Comparison of ENCODE assay signal across 23 cellular contexts in genomic region chr20:29408034-29408695, GRCh38.
DNase-seq lines count a peak whose midpoint lies in the region; ATAC-seq, FAIRE-seq and TF ChIP-seq lines count a peak whose summit lies in the region.
"Had no signal": no experiment of that assay in that cellular context is flagged by ENCODE, and none has a peak within 500 bp of the region (broad histone marks: within the 10 kb centered on the region; RNA-seq: fewer than 3 reads in every experiment).

No MANE protein-coding gene starts in this region.

- H3K4me3 Mint-ChIP-seq in activated T-helper 17 cell treated with anti-CD3 and anti-CD28 coated beads, Interleukin-2, amount 50 U/mL, for 72 hours: peak overlapping the region; percentile 7
- no peak overlapping the region for H3K4me3 Mint-ChIP-seq in CD4-positive, alpha-beta T cell
- H3K4me3 Mint-ChIP-seq: HFFc6; stimulated activated memory B cell treated with anti-CD40 and anti-IgM and Interleukin-4, amounts not matched to agents 10 μg/mL and 1 μg/mL and 100 μg/mL, for 72 hours had no signal

- TF ChIP-seq CTCF in AG10803 (conservative IDR thresholded peaks at IDR 0.05; ENCODE audit: low read length) (no peak), kidney (IDR thresholded peaks at IDR 0.05; ENCODE audit: borderline replicate concordance, extremely low read depth, insufficient read depth) (no peak), esophagus squamous epithelium (IDR thresholded peaks at IDR 0.05) (no peak)
- TF ChIP-seq CTCF in CD4-positive, alpha-beta T cell (IDR thresholded peaks at IDR 0.05): no peak

- CTCF ChIA-PET in CD4-positive, alpha-beta T cell (lab: Charles Lee): no interaction called here

- H3K9me3 Mint-ChIP-seq in activated T-helper 17 cell treated with anti-CD3 and anti-CD28 coated beads, Interleukin-2, amount 50 U/mL, for 72 hours: peaks cover 18% of the 10 kb centered on the region
- H3K9me3 Mint-ChIP-seq in CD4-positive, alpha-beta T cell: peaks cover 13% of the 10 kb centered on the region

- H3K9ac ChIP-seq in kidney (ENCODE audit: low read length in 2 of 2): no peak overlapping the region

- no peak overlapping the region for H3K4me3 ChIP-seq in AG10803 (ENCODE audit: low read length)
- no peak overlapping the region for H3K4me3 ChIP-seq in kidney (ENCODE audit: low read length in 2 of 2)
- peak overlapping the region in 1 of 4 donors; percentile 30 for H3K4me3 ChIP-seq in esophagus squamous epithelium
- H3K4me3 ChIP-seq: left ventricle myocardium inferior, thyroid gland had no signal

- TF ChIP-seq POLR2A in esophagus squamous epithelium (IDR thresholded peaks at IDR 0.05): no peak

- H3K9me3 ChIP-seq in kidney (ENCODE audit: control insufficient read depth in 1 of 2, low read length in 2 of 2): peaks cover 0 to 4% of the 10 kb centered on the region in 2 donors
- peaks cover 0 to 15% (median 0%) of the 10 kb centered on the region in 3 donors for H3K9me3 ChIP-seq in esophagus squamous epithelium
- peaks cover 4% of the 10 kb centered on the region for H3K9me3 ChIP-seq in CD4-positive, alpha-beta T cell (ENCODE audit: control insufficient read depth, low read length)
- H3K9me3 ChIP-seq: left ventricle myocardium inferior, thyroid gland had no signal

- 56 to 63% methylated on average over 27 to 40 of the region's 40 CpGs for WGBS in esophagus squamous epithelium, 2 donors

- peaks cover 0 to 51% (median 0%) of the 10 kb centered on the region in 4 donors for H3K27me3 ChIP-seq in esophagus squamous epithelium
- H3K27me3 ChIP-seq in CD4-positive, alpha-beta T cell (ENCODE audit: control insufficient read depth, insufficient read depth, low read length): no peaks in the 10 kb centered on the region
- H3K27me3 ChIP-seq: thyroid gland had no signal

- no peaks in the 10 kb centered on the region for H3K36me3 Mint-ChIP-seq in activated T-helper 17 cell treated with anti-CD3 and anti-CD28 coated beads, Interleukin-2, amount 50 U/mL, for 72 hours (ENCODE audit: low read depth)
- peaks cover 10% of the 10 kb centered on the region for H3K36me3 Mint-ChIP-seq in CD4-positive, alpha-beta T cell (ENCODE audit: low read depth)
- H3K36me3 Mint-ChIP-seq: stimulated activated memory B cell treated with anti-CD40 and anti-IgM and Interleukin-4, amounts not matched to agents 10 μg/mL and 1 μg/mL and 100 μg/mL, for 72 hours had no signal

- DNase-seq in AG10803 (ENCODE audit: low read depth) (peak; percentile 5), GM03348 (ENCODE audit: low spot score) (peak; percentile 10), kidney (peak; percentile 58), esophagus squamous epithelium (lab: John Stamatoyannopoulos, UW) (no peak)
- no peak for DNase-seq in CD4-positive, alpha-beta T cell
- DNase-seq: activated naive CD4-positive, alpha-beta T cell; activated T-cell treated with anti-CD3 and anti-CD28 coated beads for 4 hours; CD8-positive, alpha-beta memory T cell; effector memory CD4-positive, alpha-beta T cell; HFFc6; left ventricle myocardium inferior; NCI-H146; NCI-H2171; NCI-H526 treated with DMSO at 0.1 percent for 48 hours; OCI-M1; SHP77 treated with DMSO at 0.1 percent for 48 hours; T-helper 1 cell; thyroid gland had no signal

- intact Hi-C loops in kidney (cut with DNase I) (no loop called here), esophagus squamous epithelium (cut with DNase I) (no loop called here)
- intact Hi-C loops in CD4-positive, alpha-beta T cell (cut with DNase I, micrococcal nuclease): no loop called here

- H3K27me3 Mint-ChIP-seq in activated T-helper 17 cell treated with anti-CD3 and anti-CD28 coated beads, Interleukin-2, amount 50 U/mL, for 72 hours: peaks cover 6% of the 10 kb centered on the region
- peaks cover 7% of the 10 kb centered on the region for H3K27me3 Mint-ChIP-seq in CD4-positive, alpha-beta T cell
- H3K27me3 Mint-ChIP-seq: stimulated activated memory B cell treated with anti-CD40 and anti-IgM and Interleukin-4, amounts not matched to agents 10 μg/mL and 1 μg/mL and 100 μg/mL, for 72 hours had no signal

- no peaks in the 10 kb centered on the region for H3K36me3 ChIP-seq in kidney (ENCODE audit: control insufficient read depth in 1 of 2, insufficient read depth in 2 of 2, low read length in 2 of 2)
- H3K36me3 ChIP-seq in esophagus squamous epithelium: no peaks in the 10 kb centered on the region
- H3K36me3 ChIP-seq: left ventricle myocardium inferior, thyroid gland had no signal

- H3K4me1 Mint-ChIP-seq in activated T-helper 17 cell treated with anti-CD3 and anti-CD28 coated beads, Interleukin-2, amount 50 U/mL, for 72 hours: peaks cover 3% of the 10 kb centered on the region
- no peaks in the 10 kb centered on the region for H3K4me1 Mint-ChIP-seq in CD4-positive, alpha-beta T cell (ENCODE audit: low read depth)
- H3K4me1 Mint-ChIP-seq: CD8-positive, alpha-beta memory T cell; stimulated activated memory B cell treated with anti-CD40 and anti-IgM and Interleukin-4, amounts not matched to agents 10 μg/mL and 1 μg/mL and 100 μg/mL, for 72 hours had no signal

- H3K27ac Mint-ChIP-seq in activated T-helper 17 cell treated with anti-CD3 and anti-CD28 coated beads, Interleukin-2, amount 50 U/mL, for 72 hours: no peak overlapping the region
- H3K27ac Mint-ChIP-seq in CD4-positive, alpha-beta T cell: no peak overlapping the region
- H3K27ac Mint-ChIP-seq: HFFc6; stimulated activated memory B cell treated with anti-CD40 and anti-IgM and Interleukin-4, amounts not matched to agents 10 μg/mL and 1 μg/mL and 100 μg/mL, for 72 hours had no signal

- no peak overlapping the region for H3K27ac ChIP-seq in kidney (ENCODE audit: low read depth in 2 of 2, low read length in 2 of 2)
- H3K27ac ChIP-seq in esophagus squamous epithelium: no peak overlapping the region
- no peak overlapping the region for H3K27ac ChIP-seq in CD4-positive, alpha-beta T cell (ENCODE audit: low read depth, low read length)
- H3K27ac ChIP-seq: HL-60, left ventricle myocardium inferior, thyroid gland had no signal

- no peak for FAIRE-seq in kidney (lab: Jason Lieb, UNC)
- FAIRE-seq: astrocyte had no signal

- H3K4me1 ChIP-seq in kidney (ENCODE audit: control insufficient read depth in 1 of 2, insufficient read depth in 1 of 2, low read depth in 1 of 2, low read length in 2 of 2) (no peaks in the 10 kb centered on the region), esophagus squamous epithelium (peaks cover 0 to 43% (median 0%) of the 10 kb centered on the region in 3 donors)
- H3K4me1 ChIP-seq: left ventricle myocardium inferior, thyroid gland had no signal

- ATAC-seq in activated T-helper 17 cell treated with anti-CD3 and anti-CD28 coated beads, Interleukin-2, amount 50 U/mL, for 72 hours (replicated peaks): no peak
- no peak for ATAC-seq in GM18520 (IDR thresholded peaks at IDR 0.05; ENCODE audit: unreplicated experiment)
- ATAC-seq in CD4-positive, alpha-beta T cell (ENCODE audit: poor library complexity): no peak
- ATAC-seq: stimulated activated memory B cell treated with anti-CD40 and anti-IgM and Interleukin-4, amounts not matched to agents 10 μg/mL and 1 μg/mL and 100 μg/mL, for 72 hours had no signal

- POLR2A ChIA-PET in CD4-positive, alpha-beta T cell (lab: Charles Lee): interaction anchor here (0.6 kb wide), 1 partner anchor 60 kb away, joined by 3 read pairs; no protein-coding TSS in a partner anchor

Comparison
In these comparisons a context has a peak if more than half of its experiments do, and no peak if none do; other contexts are left out.
1. DNase-seq: peak in AG10803 (single experiment), GM03348 (single experiment) and kidney (single experiment); none in esophagus squamous epithelium (single experiment) and CD4-positive, alpha-beta T cell (0 of 10).